15 cellular contexts compared by ENCODE assay signal in the genomic region with DNA sequence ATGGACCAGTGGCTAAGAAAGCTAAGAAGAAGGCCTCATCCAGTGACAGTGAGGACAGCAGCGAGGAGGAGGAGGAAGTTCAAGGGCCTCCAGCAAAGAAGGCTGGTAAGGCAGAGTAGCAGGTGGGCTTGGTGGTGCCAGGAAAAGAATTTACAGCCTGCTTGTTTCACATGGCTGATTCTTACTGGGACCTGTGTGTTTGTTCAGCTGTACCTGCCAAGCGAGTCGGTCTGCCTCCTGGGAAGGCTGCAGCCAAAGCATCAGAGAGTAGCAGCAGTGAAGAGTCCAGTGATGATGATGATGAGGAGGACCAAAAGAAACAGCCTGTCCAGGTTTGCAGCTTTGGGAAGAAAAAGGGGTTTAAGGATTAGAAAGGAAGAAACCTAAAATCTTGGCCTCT. TPM values are rescaled to one million over a fixed set of nuclear protein-coding genes. Genes with fewer than 3 reads are reported as not detected.
DNase-seq lines count a peak whose midpoint lies in the region; TF ChIP-seq lines count a peak whose summit lies in the region.
"Had no signal": no experiment of that assay in that cellular context is flagged by ENCODE, and none has a peak within 500 bp of the region (broad histone marks: within the 10 kb centered on the region; RNA-seq: fewer than 3 reads in every experiment).

No MANE protein-coding gene starts in this region.

- DNase-seq in DMS53 (lab: John Stamatoyannopoulos, UW) (peak; percentile 87), NCI-H69 (lab: John Stamatoyannopoulos, UW) (peak; percentile 23), glutamatergic neuron (no peak), occipital lobe (lab: John Stamatoyannopoulos, UW) (no peak), germinal center (ENCODE audit: low spot score) (no peak), AG20443 (ENCODE audit: low spot score) (no peak)
- DNase-seq: dermis blood vessel endothelial cell; EL; stimulated activated CD4-positive, alpha-beta T cell treated with anti-CD3 and anti-CD28 coated beads, Interleukin-15, amount 100 ng/mL, for 24 hours; T-helper 2 cell had no signal

- H3K27me3 Mint-ChIP-seq in glutamatergic neuron (ENCODE audit: unreplicated experiment), result no peaks in the 10 kb centered on the region
- H3K27me3 Mint-ChIP-seq: natural killer cell treated with Interleukin-12 subunit alpha and Interleukin-12 subunit beta and Interleukin-15 and Interleukin-18, amount 100 ng/mL, for 72 hours had no signal

- H3K27ac ChIP-seq in C4-2B, result 0 out of 2 replicates have a peak overlapping the region, but pooled peaks have one; percentile 25
- H3K27ac ChIP-seq: BLaER1 treated with 17β-estradiol and CSF1 and Interleukin-3, amounts not matched to agents 10 nM and 100 nM; suprapubic skin had no signal

- H3K27ac Mint-ChIP-seq in glutamatergic neuron (ENCODE audit: unreplicated experiment), result peak overlapping the region; percentile 20
- H3K27ac Mint-ChIP-seq: activated T-helper 1 cell treated with anti-CD3 and anti-CD28 coated beads, Interleukin-12 subunit alpha, Interleukin-12 subunit beta, Interleukin-2, Interleukin-4 antibody, amounts not matched to agents 30 ng/mL and 10 ng/mL and 1 ng/mL, durations not matched to agents 14 hours and 24 hours and 36 hours; natural killer cell treated with Interleukin-12 subunit alpha and Interleukin-12 subunit beta and Interleukin-15 and Interleukin-18, amount 100 ng/mL, for 72 hours had no signal

- no peak for TF ChIP-seq CTCF in C4-2B (conservative IDR thresholded peaks at IDR 0.05)
- no peak for TF ChIP-seq CTCF in glutamatergic neuron (IDR thresholded peaks at IDR 0.05; ENCODE audit: partially characterized antibody, unreplicated experiment)

- peaks cover 5% of the 10 kb centered on the region for H3K9me3 Mint-ChIP-seq in glutamatergic neuron (ENCODE audit: unreplicated experiment)
- H3K9me3 Mint-ChIP-seq: activated T-helper 1 cell treated with anti-CD3 and anti-CD28 coated beads, Interleukin-12 subunit alpha, Interleukin-12 subunit beta, Interleukin-2, Interleukin-4 antibody, amounts not matched to agents 30 ng/mL and 10 ng/mL and 1 ng/mL, durations not matched to agents 14 hours and 24 hours and 36 hours; natural killer cell treated with Interleukin-12 subunit alpha and Interleukin-12 subunit beta and Interleukin-15 and Interleukin-18, amount 100 ng/mL, for 72 hours had no signal

- peaks cover 7% of the 10 kb centered on the region for H3K4me1 Mint-ChIP-seq in glutamatergic neuron (ENCODE audit: low read depth, unreplicated experiment)

- H3K36me3 Mint-ChIP-seq in glutamatergic neuron (ENCODE audit: unreplicated experiment), result no peaks in the 10 kb centered on the region

- no peak overlapping the region for H3K4me3 Mint-ChIP-seq in glutamatergic neuron (ENCODE audit: unreplicated experiment)
- H3K4me3 Mint-ChIP-seq: natural killer cell treated with Interleukin-12 subunit alpha and Interleukin-12 subunit beta and Interleukin-15 and Interleukin-18, amount 100 ng/mL, for 72 hours had no signal

RNA-seq across cellular contexts. Expression of a gene that starts 5.0 kb away (rescaled TPM):
- total RNA-seq in glutamatergic neuron (ENCODE audit: unreplicated experiment), result 59.5 TPM
- 32.4 TPM for total RNA-seq in occipital lobe

RNA-seq across cellular contexts. Expression of a gene that starts 24.4 kb away (rescaled TPM):
- 21.6 TPM for total RNA-seq in glutamatergic neuron (ENCODE audit: unreplicated experiment)
- total RNA-seq in occipital lobe, result 8.4 TPM

RNA-seq across cellular contexts. Expression of a gene that starts 37.1 kb away (rescaled TPM):
- 310 TPM for total RNA-seq in glutamatergic neuron (ENCODE audit: unreplicated experiment)
- 70.8 TPM for total RNA-seq in occipital lobe

Comparison
In these comparisons a context has a peak if more than half of its experiments do, and no peak if none do; other contexts are left out.
1. DNase-seq: peak in DMS53 (single experiment) and NCI-H69 (single experiment); none in glutamatergic neuron (single experiment), occipital lobe (single experiment), germinal center (single experiment) and AG20443 (single experiment).